In the genomic region with DNA sequence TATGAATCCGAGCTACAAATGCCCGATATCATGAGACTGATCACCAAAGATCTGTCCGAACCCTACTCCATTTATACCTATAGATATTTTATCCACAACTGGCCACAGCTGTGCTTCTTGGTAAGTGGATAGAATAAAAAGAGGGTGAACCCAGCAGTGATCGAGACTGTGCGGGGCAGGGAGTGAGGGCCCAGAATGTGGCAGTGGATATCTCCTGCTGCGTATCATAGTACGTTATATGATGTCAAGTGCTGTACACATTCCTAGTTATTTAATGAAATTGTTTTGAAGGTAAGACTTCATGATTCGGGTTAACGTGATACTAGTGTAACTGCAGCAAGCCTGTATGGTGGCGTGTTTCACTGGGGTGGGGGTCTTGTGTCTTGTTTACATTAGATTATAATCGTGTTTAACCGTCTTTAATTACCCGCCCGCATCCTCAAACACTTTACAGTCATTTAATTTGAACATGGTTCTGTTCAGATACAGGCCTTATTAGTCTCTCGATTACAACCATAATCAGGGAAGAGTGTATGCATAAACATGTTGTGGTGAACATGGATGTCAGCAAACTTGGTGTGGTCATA, we compare ENCODE assay signal across 8 cellular contexts. TPM values are rescaled to one million over a fixed set of nuclear protein-coding genes. Genes with fewer than 3 reads are reported as not detected.
DNase-seq lines count a peak whose midpoint lies in the region; ATAC-seq and TF ChIP-seq lines count a peak whose summit lies in the region.

No MANE protein-coding gene starts in this region.

- no peak overlapping the region for H3K18ac ChIP-seq in mesendoderm (ENCODE audit: low read length)

- no peak overlapping the region for H4K8ac ChIP-seq in mesendoderm (ENCODE audit: low read depth, low read length)

- no CpG with 5 or more reads among the region's 15 CpGs for WGBS in mesendoderm (ENCODE audit: extremely low coverage, insufficient coverage, low lambda C conversion rate)

- H3K4ac ChIP-seq in mesendoderm (ENCODE audit: low read depth, low read length): no peak overlapping the region

- peak overlapping the region; percentile 68 for H3K4me3 ChIP-seq in brain microvascular endothelial cell (ENCODE audit: low read depth, low read length)
- H3K4me3 ChIP-seq in mesendoderm (ENCODE audit: low read length): peak overlapping the region; percentile 86
- H3K4me3 ChIP-seq in vagina: peak overlapping the region; percentile 81 to 93

- TF ChIP-seq CTCF in CD4-positive, alpha-beta T cell (IDR thresholded peaks at IDR 0.05): no peak
- TF ChIP-seq CTCF in brain microvascular endothelial cell (IDR thresholded peaks at IDR 0.05; ENCODE audit: low read depth, low read length, missing control alignments) (no peak), vagina (IDR thresholded peaks at IDR 0.05) (no peak)

- DNase-seq in CD4-positive, alpha-beta T cell: no peak
- DNase-seq in Kasumi-1 (lab: John Stamatoyannopoulos, UW): peak; percentile 11 to 28
- DNase-seq in brain microvascular endothelial cell: peak; percentile 14
- DNase-seq in mesendoderm: peak; percentile 6
- no peak for DNase-seq in vagina (ENCODE audit: extremely low spot score in 2 of 2)
- no peak for DNase-seq in NCI-H1092 treated with DMSO at 0.1 percent for 48 hours (lab: John Stamatoyannopoulos, UW)
- DNase-seq in HuH-7.5 (ENCODE audit: low spot score): no peak

- peaks cover 8% of the 10 kb centered on the region for H3K79me1 ChIP-seq in mesendoderm (ENCODE audit: low read length)

- no peaks in the 10 kb centered on the region for H3K27me3 ChIP-seq in CD4-positive, alpha-beta T cell (ENCODE audit: control insufficient read depth, insufficient read depth, low read length)
- no peaks in the 10 kb centered on the region for H3K27me3 ChIP-seq in brain microvascular endothelial cell (replicated peaks)
- no peaks in the 10 kb centered on the region for H3K27me3 ChIP-seq in mesendoderm (ENCODE audit: insufficient read depth, low read length, poor library complexity)
- no peaks in the 10 kb centered on the region for H3K27me3 ChIP-seq in vagina

- H3K27ac ChIP-seq in CD4-positive, alpha-beta T cell (ENCODE audit: low read depth, low read length): no peak overlapping the region
- H3K27ac ChIP-seq in brain microvascular endothelial cell (no peak overlapping the region), mesendoderm (ENCODE audit: low read depth, low read length) (no peak overlapping the region), vagina (peak overlapping the region; percentile 86)

- H2AK5ac ChIP-seq in mesendoderm (ENCODE audit: low read length): no peak overlapping the region

- no peak for ATAC-seq in CD4-positive, alpha-beta T cell (ENCODE audit: poor library complexity)
- no peak for ATAC-seq in GM21447 (IDR thresholded peaks at IDR 0.05; ENCODE audit: unreplicated experiment)

- H3K27me3 Mint-ChIP-seq in CD4-positive, alpha-beta T cell: no peaks in the 10 kb centered on the region

- H4K5ac ChIP-seq in mesendoderm (ENCODE audit: low read length): no peak overlapping the region

- H3K36me3 Mint-ChIP-seq in CD4-positive, alpha-beta T cell (ENCODE audit: low read depth): peaks cover 32% of the 10 kb centered on the region

- CTCF ChIA-PET in CD4-positive, alpha-beta T cell (lab: Charles Lee): no interaction called here

- peak overlapping the region; percentile 94 for H3K4me3 Mint-ChIP-seq in CD4-positive, alpha-beta T cell

- peak overlapping the region; percentile 83 for H3K9ac ChIP-seq in mesendoderm (ENCODE audit: low read length)

- in situ Hi-C loops in brain microvascular endothelial cell (cut with HindIII; ENCODE audit: low pct_ligation_motif_present, low sequenced_read_pairs): no loop called here

- H2BK15ac ChIP-seq in mesendoderm (replicated peaks; ENCODE audit: low read depth): no peak overlapping the region

- H3K79me2 ChIP-seq in mesendoderm (ENCODE audit: control insufficient read depth, insufficient read depth, low read length): peaks cover 20% of the 10 kb centered on the region

- H3K23ac ChIP-seq in mesendoderm (ENCODE audit: low read length): no peak overlapping the region

- H3K4me1 ChIP-seq in mesendoderm (ENCODE audit: control insufficient read depth, low read depth, low read length) (peaks cover 6% of the 10 kb centered on the region), vagina (peaks cover 33% of the 10 kb centered on the region)

- H3K56ac ChIP-seq in mesendoderm (ENCODE audit: low read length): peak overlapping the region; percentile 92

- intact Hi-C loops in CD4-positive, alpha-beta T cell (cut with DNase I, micrococcal nuclease): loop anchor here (2.0 to 5.0 kb wide), 5 partner anchors 121 to 1279 kb away; partner anchors contain the start of genes AP5M1 (in 1 of the 2) and EXOC5 (in 1 of the 2)
- intact Hi-C loops in vagina (cut with DNase I): no loop called here

- TF ChIP-seq POLR2A in vagina (IDR thresholded peaks at IDR 0.05): no peak

- peaks cover 58% of the 10 kb centered on the region for H3K4me1 Mint-ChIP-seq in CD4-positive, alpha-beta T cell (ENCODE audit: low read depth)

- no peaks in the 10 kb centered on the region for H3K9me3 ChIP-seq in CD4-positive, alpha-beta T cell (ENCODE audit: control insufficient read depth, low read length)
- no peaks in the 10 kb centered on the region for H3K9me3 ChIP-seq in vagina

- no peaks in the 10 kb centered on the region for H3K9me3 Mint-ChIP-seq in CD4-positive, alpha-beta T cell

- peak overlapping the region; percentile 93 for H3K27ac Mint-ChIP-seq in CD4-positive, alpha-beta T cell

- H2BK5ac ChIP-seq in mesendoderm (ENCODE audit: low read length): no peak overlapping the region

- H2BK120ac ChIP-seq in mesendoderm (ENCODE audit: low read depth, low read length): no peak overlapping the region

- H3K36me3 ChIP-seq in brain microvascular endothelial cell (replicated peaks): no peaks in the 10 kb centered on the region
- no peaks in the 10 kb centered on the region for H3K36me3 ChIP-seq in mesendoderm (ENCODE audit: control insufficient read depth, insufficient read depth, low read length)
- no peaks in the 10 kb centered on the region for H3K36me3 ChIP-seq in vagina

- POLR2A ChIA-PET in CD4-positive, alpha-beta T cell (lab: Charles Lee): interaction anchor here (1.8 to 3.2 kb wide), 4 partner anchors 123 to 1797 kb away, joined by 5 to 38 read pairs (median 11); partner anchors contain the start of genes AP5M1, DAAM1, EXOC5 and KIAA0586

- H3K4me2 ChIP-seq in mesendoderm (ENCODE audit: low read length): peak overlapping the region; percentile 45

RNA-seq across cellular contexts. Expression of gene NAA30, which starts 1.3 kb away (rescaled TPM):
- total RNA-seq in CD4-positive, alpha-beta T cell: 10 to 100 TPM; 25.8 to 27.7 TPM
- 17.5 TPM for polyA plus RNA-seq in mesendoderm (2013, experiment 1 of 2)
- polyA plus RNA-seq in mesendoderm (2013, experiment 2 of 2): 16.6 TPM
- 14.0 TPM for total RNA-seq in vagina

Comparison
In these comparisons a context has a peak if more than half of its experiments do, and no peak if none do; other contexts are left out.
1. DNase-seq: peak in Kasumi-1 (2 of 2), brain microvascular endothelial cell (single experiment) and mesendoderm (single experiment); none in CD4-positive, alpha-beta T cell (0 of 10), vagina (0 of 2), NCI-H1092 treated with DMSO at 0.1 percent for 48 hours (single experiment) and HuH-7.5 (single experiment).
2. Peak in every context shown above with its lines, with median percentiles within 50 percentile points of each other: H3K4me3 ChIP-seq.